ENCODE assay signal across 2 cellular contexts in the genomic region with DNA sequence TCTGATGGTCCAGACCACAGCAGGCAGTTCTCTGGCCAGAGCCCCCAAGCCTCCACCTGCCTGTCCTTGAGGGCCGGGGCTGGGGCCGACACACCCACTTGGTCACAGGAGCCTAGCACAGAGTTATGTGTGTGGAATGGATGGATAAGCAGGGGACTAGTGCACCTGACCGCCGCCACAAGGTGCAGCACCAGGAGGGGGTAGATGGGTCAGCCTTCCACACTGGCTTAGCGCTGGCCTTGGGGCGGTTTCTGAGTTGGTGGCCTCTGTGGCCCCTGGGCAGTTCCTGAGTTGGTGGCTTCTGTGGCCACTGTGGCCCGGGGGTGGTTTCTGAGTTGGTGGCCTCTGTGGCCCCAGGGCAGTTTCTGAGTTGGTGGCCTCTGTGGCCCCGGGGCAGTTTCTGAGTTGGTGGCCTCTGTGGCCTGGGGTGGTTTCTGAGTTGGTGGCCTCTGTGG.
A peak's percentile ranks its signal among the peaks of the same experiment; 100 is the strongest.
TF ChIP-seq lines count a peak whose summit lies in the region.

No MANE protein-coding gene starts in this region.

TF ChIP-seq in K562, 482 proteins besides CTCF, POLR2A, EP300 and RAD21 (continued from another document):
- TF ChIP-seq, protein P1, sequence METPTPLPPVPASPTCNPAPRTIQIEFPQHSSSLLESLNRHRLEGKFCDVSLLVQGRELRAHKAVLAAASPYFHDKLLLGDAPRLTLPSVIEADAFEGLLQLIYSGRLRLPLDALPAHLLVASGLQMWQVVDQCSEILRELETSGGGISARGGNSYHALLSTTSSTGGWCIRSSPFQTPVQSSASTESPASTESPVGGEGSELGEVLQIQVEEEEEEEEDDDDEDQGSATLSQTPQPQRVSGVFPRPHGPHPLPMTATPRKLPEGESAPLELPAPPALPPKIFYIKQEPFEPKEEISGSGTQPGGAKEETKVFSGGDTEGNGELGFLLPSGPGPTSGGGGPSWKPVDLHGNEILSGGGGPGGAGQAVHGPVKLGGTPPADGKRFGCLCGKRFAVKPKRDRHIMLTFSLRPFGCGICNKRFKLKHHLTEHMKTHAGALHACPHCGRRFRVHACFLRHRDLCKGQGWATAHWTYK (CRISPR knock-in tag; IDR thresholded peaks at IDR 0.05) = peak; percentile 86
- no peak for TF ChIP-seq SIRT6 (IDR thresholded peaks at IDR 0.05; ENCODE audit: low read depth, low read length)

TF ChIP-seq in H1, 55 proteins besides CTCF, POLR2A, EP300 and RAD21 (continued from another document):
- TF ChIP-seq GABPA (IDR thresholded peaks at IDR 0.05; ENCODE audit: borderline replicate concordance, insufficient read depth, low read length) (no peak), FOSL1 (IDR thresholded peaks at IDR 0.05; ENCODE audit: insufficient read depth, low read depth, low read length) (peak; percentile 39; the same call in 1 of the 2 replicates), POU5F1 (IDR thresholded peaks at IDR 0.05; ENCODE audit: low read depth, low read length) (no peak), EZH2 (IDR thresholded peaks at IDR 0.05; ENCODE audit: low read depth, low read length, severe bottlenecking) (no peak), NRF1 (IDR thresholded peaks at IDR 0.05; ENCODE audit: low read depth, low read length) (no peak), BCL11A (IDR thresholded peaks at IDR 0.05; ENCODE audit: low read depth in 2 of 2, low read length in 2 of 2) (no peak), TBP (IDR thresholded peaks at IDR 0.05; ENCODE audit: low read depth, low read length) (no peak), SIX5 (IDR thresholded peaks at IDR 0.05; ENCODE audit: low read depth, low read length) (no peak), EGR1 (IDR thresholded peaks at IDR 0.05; ENCODE audit: borderline replicate concordance, low read depth, low read length) (peak; percentile 87), JUND (IDR thresholded peaks at IDR 0.05; ENCODE audit: low read length) (no peak), KDM4A (IDR thresholded peaks at IDR 0.05; ENCODE audit: low read depth, low read length, severe bottlenecking) (no peak)
- TF ChIP-seq, protein P2, sequence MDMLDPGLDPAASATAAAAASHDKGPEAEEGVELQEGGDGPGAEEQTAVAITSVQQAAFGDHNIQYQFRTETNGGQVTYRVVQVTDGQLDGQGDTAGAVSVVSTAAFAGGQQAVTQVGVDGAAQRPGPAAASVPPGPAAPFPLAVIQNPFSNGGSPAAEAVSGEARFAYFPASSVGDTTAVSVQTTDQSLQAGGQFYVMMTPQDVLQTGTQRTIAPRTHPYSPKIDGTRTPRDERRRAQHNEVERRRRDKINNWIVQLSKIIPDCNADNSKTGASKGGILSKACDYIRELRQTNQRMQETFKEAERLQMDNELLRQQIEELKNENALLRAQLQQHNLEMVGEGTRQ (IDR thresholded peaks at IDR 0.05; ENCODE audit: low read length) = no peak
